ENCODE assay signal across 18 cellular contexts in genomic region chr16:79320956-79321355, GRCh38.
A peak's percentile ranks its signal among the peaks of the same experiment; 100 is the strongest.
DNase-seq lines count a peak whose midpoint lies in the region; ATAC-seq and TF ChIP-seq lines count a peak whose summit lies in the region.
"Had no signal": no experiment of that assay in that cellular context is flagged by ENCODE, and none has a peak within 500 bp of the region (broad histone marks: within the 10 kb centered on the region; RNA-seq: fewer than 3 reads in every experiment).

No MANE protein-coding gene starts in this region.

- TF ChIP-seq POLR2A in right lobe of liver (IDR thresholded peaks at IDR 0.05), result no peak
- TF ChIP-seq POLR2A in gastrocnemius medialis (IDR thresholded peaks at IDR 0.05), result no peak

- CTCF ChIA-PET in PC-3 (lab: Charles Lee), result no interaction called here

- POLR2A ChIA-PET in PC-3 (lab: Charles Lee; ENCODE audit: unreplicated experiment), result no interaction called here

- no peak overlapping the region for H3K4me3 Mint-ChIP-seq in H9
- no peak overlapping the region for H3K4me3 Mint-ChIP-seq in endodermal cell
- H3K4me3 Mint-ChIP-seq: B cell; CD8-positive, alpha-beta T cell; GM23338; IgD-negative memory B cell had no signal

- intact Hi-C loops in right lobe of liver (cut with DNase I) (no loop called here), gastrocnemius medialis (cut with DNase I; ENCODE audit: low total_unique reads) (loop anchor here (2.0 kb wide), 1 partner anchor 280 kb away; the partner anchor contains the start of gene MAF), PC-3 (cut with micrococcal nuclease) (no loop called here)

- no peak overlapping the region for H3K27ac Mint-ChIP-seq in H9
- H3K27ac Mint-ChIP-seq in endodermal cell, result no peak overlapping the region
- H3K27ac Mint-ChIP-seq: B cell; CD8-positive, alpha-beta T cell; GM23338; IgD-negative memory B cell had no signal

- no peak overlapping the region for H2BK120ac ChIP-seq in H9 (ENCODE audit: low read depth, low read length, poor library complexity, severe bottlenecking)

- H3K79me1 ChIP-seq in H9 (ENCODE audit: insufficient read depth, low read depth, low read length, poor library complexity, severe bottlenecking), result no peaks in the 10 kb centered on the region

- no peaks in the 10 kb centered on the region for H3F3A ChIP-seq in PC-3 (ENCODE audit: low read length, unreplicated experiment)

- H3K27me3 Mint-ChIP-seq in H9 (ENCODE audit: low read depth) (peaks cover 6% of the 10 kb centered on the region; the same call in 1 of the 2 replicates), endodermal cell (ENCODE audit: insufficient read depth) (peaks cover 6% of the 10 kb centered on the region)

- H2BK5ac ChIP-seq in H9 (ENCODE audit: insufficient read length, low read length), result no peak overlapping the region

- no peak overlapping the region for H2BK12ac ChIP-seq in H9 (ENCODE audit: insufficient read length, low read depth, low read length)

- H2AFZ ChIP-seq in H9 (ENCODE audit: low read length), result no peak overlapping the region
- H2AFZ ChIP-seq in PC-3 (ENCODE audit: low read length), result no peak overlapping the region
- H2AFZ ChIP-seq: GM23338 had no signal

- no TSS peak for BruUV-seq in PC-3 (replicated peaks; lab: Mats Ljungman, UMichigan)

- no peak overlapping the region for H2BK20ac ChIP-seq in H9 (ENCODE audit: low read depth, low read length, poor library complexity, severe bottlenecking)

- H3K27me3 ChIP-seq in H9 (ENCODE audit: insufficient read depth, low read length), result no peaks in the 10 kb centered on the region
- H3K27me3 ChIP-seq in endodermal cell (ENCODE audit: control insufficient read depth, insufficient read depth, low read length, poor library complexity, severe bottlenecking), result no peaks in the 10 kb centered on the region
- no peaks in the 10 kb centered on the region for H3K27me3 ChIP-seq in right lobe of liver
- no peaks in the 10 kb centered on the region for H3K27me3 ChIP-seq in gastrocnemius medialis
- H3K27me3 ChIP-seq in PC-3 (ENCODE audit: low read length), result no peaks in the 10 kb centered on the region
- H3K27me3 ChIP-seq: BLaER1 treated with 17β-estradiol and CSF1 and Interleukin-3, amounts not matched to agents 10 nM and 100 nM had no signal

- H3K14ac ChIP-seq in H9 (ENCODE audit: insufficient read depth, low read length), result no peak overlapping the region

- H3K23ac ChIP-seq in H9 (ENCODE audit: insufficient read length, low read depth, low read length), result no peak overlapping the region

- H2BK15ac ChIP-seq in H9 (ENCODE audit: low read depth, low read length), result no peak overlapping the region

- no peaks in the 10 kb centered on the region for H3K9me3 ChIP-seq in H9 (ENCODE audit: control insufficient read depth, low read depth, low read length)
- H3K9me3 ChIP-seq in endodermal cell (ENCODE audit: control insufficient read depth, low read length), result no peaks in the 10 kb centered on the region
- no peaks in the 10 kb centered on the region for H3K9me3 ChIP-seq in right lobe of liver
- H3K9me3 ChIP-seq in gastrocnemius medialis, result no peaks in the 10 kb centered on the region
- H3K9me3 ChIP-seq in PC-3 (ENCODE audit: low read length), result no peaks in the 10 kb centered on the region
- H3K9me3 ChIP-seq: BLaER1 treated with 17β-estradiol and CSF1 and Interleukin-3, amounts not matched to agents 10 nM and 100 nM; HAP-1 had no signal

- no peak overlapping the region for H3K27ac ChIP-seq in H9 (ENCODE audit: insufficient read length, low read depth, low read length)
- no peak overlapping the region for H3K27ac ChIP-seq in endodermal cell (ENCODE audit: low read depth, low read length)
- H3K27ac ChIP-seq in right lobe of liver, result no peak overlapping the region
- H3K27ac ChIP-seq in gastrocnemius medialis, result peak overlapping the region in 1 of 4 donors; percentile 2
- H3K27ac ChIP-seq in PC-3 (ENCODE audit: low read length), result no peak overlapping the region
- H3K27ac ChIP-seq: BLaER1 treated with 17β-estradiol and CSF1 and Interleukin-3, amounts not matched to agents 10 nM and 100 nM had no signal

- H3K4me3 ChIP-seq in endodermal cell (ENCODE audit: low read length), result no peak overlapping the region
- no peak overlapping the region for H3K4me3 ChIP-seq in right lobe of liver
- no peak overlapping the region for H3K4me3 ChIP-seq in gastrocnemius medialis
- no peak overlapping the region for H3K4me3 ChIP-seq in PC-3 (ENCODE audit: low read length)
- H3K4me3 ChIP-seq: BLaER1 treated with 17β-estradiol and CSF1 and Interleukin-3, amounts not matched to agents 10 nM and 100 nM; GM23338; HAP-1 had no signal

- TF ChIP-seq CTCF in H9 (conservative IDR thresholded peaks at IDR 0.05), result peak; percentile 23; the same call in 2 of the 3 replicates
- TF ChIP-seq CTCF in endodermal cell (conservative IDR thresholded peaks at IDR 0.05), result peak; percentile 51
- no peak for TF ChIP-seq CTCF in right lobe of liver (IDR thresholded peaks at IDR 0.05)
- TF ChIP-seq CTCF in gastrocnemius medialis (IDR thresholded peaks at IDR 0.05 in 4 of 5, conservative IDR thresholded peaks at IDR 0.05 in 1 of 5), result peak; percentile 44 to 68 (median 54)
- TF ChIP-seq CTCF in PC-3 (conservative IDR thresholded peaks at IDR 0.05; ENCODE audit: low read depth, low read length), result no peak

- DNase-seq in H9, result no peak
- DNase-seq in endodermal cell, result no peak
- no peak for DNase-seq in right lobe of liver
- DNase-seq in gastrocnemius medialis, result peak; percentile 34 to 74
- no peak for DNase-seq in NCI-H2196 treated with DMSO at 0.1 percent for 48 hours (lab: John Stamatoyannopoulos, UW; ENCODE audit: unreplicated experiment)
- DNase-seq in AML-193 (lab: John Stamatoyannopoulos, UW), result no peak
- no peak for DNase-seq in PC-3
- DNase-seq: 8988T; Calu3; CD8-positive, alpha-beta T cell; DMS79 treated with DMSO at 0.1 percent for 48 hours; GF-D8 had no signal

- H3K56ac ChIP-seq in H9 (ENCODE audit: insufficient read length, low read depth, low read length), result no peak overlapping the region

- peaks cover 48 to 53% of the 10 kb centered on the region in 2 experiments for H3K4me1 Mint-ChIP-seq in H9
- H3K4me1 Mint-ChIP-seq in endodermal cell, result peaks cover 28% of the 10 kb centered on the region

- no peak overlapping the region for H3T11ph ChIP-seq in H9 (ENCODE audit: low read length)

- H4K8ac ChIP-seq in H9 (replicated peaks; ENCODE audit: insufficient read length, low read depth, low read length), result no peak overlapping the region

- H3K4me2 ChIP-seq in H9 (ENCODE audit: insufficient read depth, insufficient read length, low read length) (no peak overlapping the region), PC-3 (ENCODE audit: low read length) (no peak overlapping the region)
- H3K4me2 ChIP-seq: BLaER1 treated with 17β-estradiol and CSF1 and Interleukin-3, amounts not matched to agents 10 nM and 100 nM; GM23338 had no signal

- no peak overlapping the region for H3K4ac ChIP-seq in H9 (ENCODE audit: low read depth, low read length)

- H4K5ac ChIP-seq in H9 (ENCODE audit: insufficient read length, low read depth, low read length), result no peak overlapping the region

- H3K23me2 ChIP-seq in H9 (ENCODE audit: insufficient read length, low read depth, low read length, poor library complexity, severe bottlenecking), result no peaks in the 10 kb centered on the region

- H4K91ac ChIP-seq in H9 (ENCODE audit: insufficient read length, low read depth, low read length), result no peak overlapping the region

- no peaks in the 10 kb centered on the region; a peak in 1 of 7 replicates for H3K36me3 Mint-ChIP-seq in H9 (ENCODE audit: insufficient read depth in 1 of 3, low read depth in 3 of 3)
- H3K36me3 Mint-ChIP-seq in endodermal cell (ENCODE audit: low read depth), result no peaks in the 10 kb centered on the region
- H3K36me3 Mint-ChIP-seq: CD8-positive, alpha-beta T cell; IgD-negative memory B cell had no signal

- H4K20me1 ChIP-seq in H9 (ENCODE audit: control insufficient read depth, insufficient read depth, insufficient read length) (no peaks in the 10 kb centered on the region), PC-3 (ENCODE audit: low read length) (no peaks in the 10 kb centered on the region)
- H4K20me1 ChIP-seq: BLaER1 treated with 17β-estradiol and CSF1 and Interleukin-3, amounts not matched to agents 10 nM and 100 nM had no signal

- no peak overlapping the region for H3K18ac ChIP-seq in H9 (ENCODE audit: insufficient read length, low read depth, low read length)

- in situ Hi-C loops in gastrocnemius medialis (cut with MboI; ENCODE audit: low sequenced_read_pairs in 4 of 4), result no loop called here

- H3K4me1 ChIP-seq in H9 (ENCODE audit: insufficient read depth, low read length) (peaks cover 16% of the 10 kb centered on the region), endodermal cell (ENCODE audit: control insufficient read depth, insufficient read depth, low read length) (no peaks in the 10 kb centered on the region), right lobe of liver (no peaks in the 10 kb centered on the region), gastrocnemius medialis (peaks cover 14 to 20% of the 10 kb centered on the region in 2 donors), PC-3 (ENCODE audit: insufficient read depth, low read length) (no peaks in the 10 kb centered on the region)
- H3K4me1 ChIP-seq: HAP-1 had no signal

- H3K9me3 Mint-ChIP-seq in H9, result no peaks in the 10 kb centered on the region
- no peaks in the 10 kb centered on the region for H3K9me3 Mint-ChIP-seq in endodermal cell
- H3K9me3 Mint-ChIP-seq: CD8-positive, alpha-beta T cell; GM23338; IgD-negative memory B cell had no signal

- no CpG with 5 or more reads among the region's 6 CpGs for WGBS in H9 (ENCODE audit: extremely low coverage, insufficient read length, low lambda C conversion rate)
- 92% methylated on average over 2 to 6 of the region's 6 CpGs for WGBS in endodermal cell (ENCODE audit: insufficient coverage in 1 of 2, insufficient read length in 1 of 2), 2 experiments
- WGBS in right lobe of liver (ENCODE audit: insufficient coverage, low coverage, low lambda C conversion rate, missing lambda C conversion rate), result 61% methylated on average over 5 of the region's 6 CpGs

- H2AK5ac ChIP-seq in H9 (ENCODE audit: insufficient read length, low read length), result no peak overlapping the region

- no peak overlapping the region for H3K9ac ChIP-seq in H9 (ENCODE audit: extremely low read depth, insufficient read length, low read length)
- no peak overlapping the region for H3K9ac ChIP-seq in endodermal cell (ENCODE audit: extremely low read depth, low read length, poor library complexity, severe bottlenecking)
- H3K9ac ChIP-seq in PC-3 (ENCODE audit: low read length), result no peak overlapping the region
- H3K9ac ChIP-seq: BLaER1 treated with 17β-estradiol and CSF1 and Interleukin-3, amounts not matched to agents 10 nM and 100 nM had no signal

- ATAC-seq in right lobe of liver (peak in 3 of 4 donors; percentile 38 to 41 (median 38)), gastrocnemius medialis (peak; percentile 90 to 95), PC-3 (no peak), HG03469 (IDR thresholded peaks at IDR 0.05; ENCODE audit: unreplicated experiment) (no peak)
- ATAC-seq: CD8-positive, alpha-beta T cell; GM23338 had no signal

- H3K36me3 ChIP-seq in endodermal cell (ENCODE audit: control insufficient read depth, insufficient read depth, low read length), result no peaks in the 10 kb centered on the region
- H3K36me3 ChIP-seq in right lobe of liver, result no peaks in the 10 kb centered on the region
- H3K36me3 ChIP-seq in gastrocnemius medialis, result no peaks in the 10 kb centered on the region
- no peaks in the 10 kb centered on the region for H3K36me3 ChIP-seq in PC-3 (ENCODE audit: low read depth, low read length)
- H3K36me3 ChIP-seq: BLaER1 treated with 17β-estradiol and CSF1 and Interleukin-3, amounts not matched to agents 10 nM and 100 nM; HAP-1 had no signal

- H3K79me2 ChIP-seq in H9 (ENCODE audit: insufficient read depth, low read length), result no peaks in the 10 kb centered on the region
- H3K79me2 ChIP-seq in PC-3 (ENCODE audit: low read length), result no peaks in the 10 kb centered on the region

- H3K9me2 ChIP-seq in PC-3 (replicated peaks; ENCODE audit: low read length), result no peaks in the 10 kb centered on the region

Comparison
In these comparisons a context has a peak if more than half of its experiments do, and no peak if none do; other contexts are left out.
1. DNase-seq: peak in gastrocnemius medialis (2 of 2); none in H9 (single experiment), endodermal cell (single experiment), right lobe of liver (0 of 3), NCI-H2196 treated with DMSO at 0.1 percent for 48 hours (single experiment), AML-193 (0 of 2) and PC-3 (single experiment).
2. CTCF ChIP-seq: peak in H9 (single experiment), endodermal cell (single experiment) and gastrocnemius medialis (5 of 5); none in right lobe of liver (0 of 4) and PC-3 (single experiment).
3. ATAC-seq: peak in right lobe of liver (3 of 4) and gastrocnemius medialis (2 of 2); none in PC-3 (single experiment) and HG03469 (single experiment).